In genomic region chr16:1348441-1348840, GRCh38 we compare ENCODE assay signal across 1 cellular context.
TF ChIP-seq lines count a peak whose summit lies in the region.

No MANE protein-coding gene starts in this region.

TF ChIP-seq in HepG2, 621 proteins besides CTCF, POLR2A, EP300 and RAD21:
- TF ChIP-seq TBX3 (IDR thresholded peaks at IDR 0.05; ENCODE audit: borderline replicate concordance) (no peak), ZNF766 (CRISPR knock-in tag; IDR thresholded peaks at IDR 0.05; ENCODE audit: borderline replicate concordance) (no peak), DZIP1 (CRISPR knock-in tag; IDR thresholded peaks at IDR 0.05) (no peak), AGO2 (optimal IDR thresholded peaks at IDR 0.05; ENCODE audit: low read depth, low read length) (peak; percentile 16), NCOA5 (CRISPR knock-in tag; IDR thresholded peaks at IDR 0.05) (no peak), ZHX2 (IDR thresholded peaks at IDR 0.05; ENCODE audit: low read depth) (no peak), ZHX2 (CRISPR knock-in tag; IDR thresholded peaks at IDR 0.05; ENCODE audit: borderline replicate concordance) (no peak), ZNF180 (CRISPR knock-in tag; IDR thresholded peaks at IDR 0.05; ENCODE audit: borderline replicate concordance, low read depth) (no peak), FOXM1 (CRISPR knock-in tag; IDR thresholded peaks at IDR 0.05) (no peak), NBN (conservative IDR thresholded peaks at IDR 0.05) (no peak), FIP1L1 (IDR thresholded peaks at IDR 0.05; ENCODE audit: borderline replicate concordance, insufficient read depth, low read depth, low read length) (no peak), POGK (CRISPR knock-in tag; conservative IDR thresholded peaks at IDR 0.05) (no peak), RBFOX2 (IDR thresholded peaks at IDR 0.05; ENCODE audit: low read depth, low read length) (peak; percentile 45; the same call in 1 of the 2 replicates)
